Comparison of ENCODE assay signal across 17 cellular contexts in the genomic region with DNA sequence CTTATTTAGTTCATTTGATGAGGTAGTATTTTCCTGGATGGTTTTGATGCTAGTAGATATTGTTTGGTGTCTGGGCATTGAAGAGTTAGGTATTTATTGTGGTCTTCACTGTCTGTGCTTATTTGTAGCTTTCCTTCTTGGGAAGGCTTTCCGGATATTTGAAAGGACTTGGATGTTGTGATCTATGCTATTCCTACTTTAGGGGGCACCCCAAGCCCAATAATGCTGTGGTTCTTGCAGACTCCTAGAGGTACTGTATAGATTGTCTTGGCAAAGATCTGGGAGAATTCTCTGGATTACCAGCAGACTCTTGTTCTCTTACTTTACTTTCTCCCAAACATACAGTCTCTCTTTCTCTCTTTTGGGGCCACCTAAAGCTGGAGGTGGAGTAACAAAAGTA.
"Had no signal": no experiment of that assay in that cellular context is flagged by ENCODE, and none has a peak within 500 bp of the region (broad histone marks: within the 10 kb centered on the region; RNA-seq: fewer than 3 reads in every experiment).

No MANE protein-coding gene starts in this region.

- H3K27me3 ChIP-seq: brain microvascular endothelial cell, neutrophil, sigmoid colon, spleen had no signal

- H2AFZ ChIP-seq: parathyroid adenoma had no signal

- H3K4me3 ChIP-seq: left ventricle myocardium inferior, sigmoid colon, spleen, thoracic aorta had no signal

- DNase-seq: activated CD4-positive, alpha-beta T cell treated with anti-CD3 and anti-CD28 coated beads, Interleukin-2, amount 50 U/mL, for 4 hours; activated CD4-positive, CD25-positive, alpha-beta regulatory T cell treated with anti-CD3 and anti-CD28 coated beads, Interleukin-2, amount 50 U/mL, for 72 hours; activated naive CD4-positive, alpha-beta T cell; activated naive CD8-positive, alpha-beta T cell treated with anti-CD3 and anti-CD28 coated beads, Interleukin-2, amount 10 ng/mL, durations not matched to agents 7 days and 5 days; activated T-cell treated with anti-CD3 and anti-CD28 coated beads for 4 hours; anterior cingulate cortex; brain microvascular endothelial cell; dermis blood vessel endothelial cell; left ventricle myocardium inferior; naive thymus-derived CD8-positive, alpha-beta T cell; sigmoid colon; spleen; stimulated activated naive CD8-positive, alpha-beta T cell treated with anti-CD3 and anti-CD28 coated beads, Interleukin-15, amount 100 ng/mL, for 72 hours had no signal

- ATAC-seq: naive thymus-derived CD8-positive, alpha-beta T cell; stimulated activated naive CD8-positive, alpha-beta T cell treated with anti-CD3 and anti-CD28 coated beads, Interleukin-15, amount 100 ng/mL, for 72 hours had no signal

- H3K27ac ChIP-seq: brain microvascular endothelial cell, left ventricle myocardium inferior, neutrophil, parathyroid adenoma, sigmoid colon, spleen, thoracic aorta had no signal

- H3K4me1 Mint-ChIP-seq: activated naive CD8-positive, alpha-beta T cell treated with anti-CD3 and anti-CD28 coated beads, Interleukin-2, amount 10 ng/mL, durations not matched to agents 7 days and 5 days; naive thymus-derived CD8-positive, alpha-beta T cell; stimulated activated naive CD8-positive, alpha-beta T cell treated with anti-CD3 and anti-CD28 coated beads, Interleukin-15, amount 100 ng/mL, for 72 hours had no signal

- H3K36me3 ChIP-seq: brain microvascular endothelial cell, left ventricle myocardium inferior, neutrophil, sigmoid colon, spleen, thoracic aorta had no signal

- H3K4me1 ChIP-seq: left ventricle myocardium inferior, parathyroid adenoma, sigmoid colon, spleen had no signal

- H3K9me3 ChIP-seq: neutrophil, thoracic aorta had no signal

- H3K27ac Mint-ChIP-seq: activated naive CD8-positive, alpha-beta T cell treated with anti-CD3 and anti-CD28 coated beads, Interleukin-2, amount 10 ng/mL, durations not matched to agents 7 days and 5 days; naive thymus-derived CD8-positive, alpha-beta T cell; stimulated activated naive CD8-positive, alpha-beta T cell treated with anti-CD3 and anti-CD28 coated beads, Interleukin-15, amount 100 ng/mL, for 72 hours; T-helper 2 cell treated with Interferon-gamma antibody and Interleukin-4, amounts not matched to agents 5 μg/mL and 100 μg/mL, for 36 hours had no signal

- H3K79me2 ChIP-seq: parathyroid adenoma had no signal

- H3K36me3 Mint-ChIP-seq: activated naive CD8-positive, alpha-beta T cell treated with anti-CD3 and anti-CD28 coated beads, Interleukin-2, amount 10 ng/mL, durations not matched to agents 7 days and 5 days had no signal

- H3K4me3 Mint-ChIP-seq: activated naive CD8-positive, alpha-beta T cell treated with anti-CD3 and anti-CD28 coated beads, Interleukin-2, amount 10 ng/mL, durations not matched to agents 7 days and 5 days; naive thymus-derived CD8-positive, alpha-beta T cell; stimulated activated naive CD8-positive, alpha-beta T cell treated with anti-CD3 and anti-CD28 coated beads, Interleukin-15, amount 100 ng/mL, for 72 hours; T-helper 2 cell treated with Interferon-gamma antibody and Interleukin-4, amounts not matched to agents 5 μg/mL and 100 μg/mL, for 36 hours had no signal

- H3K27me3 Mint-ChIP-seq: activated naive CD8-positive, alpha-beta T cell treated with anti-CD3 and anti-CD28 coated beads, Interleukin-2, amount 10 ng/mL, durations not matched to agents 7 days and 5 days; naive thymus-derived CD8-positive, alpha-beta T cell; stimulated activated naive CD8-positive, alpha-beta T cell treated with anti-CD3 and anti-CD28 coated beads, Interleukin-15, amount 100 ng/mL, for 72 hours had no signal
